In the genomic region with DNA sequence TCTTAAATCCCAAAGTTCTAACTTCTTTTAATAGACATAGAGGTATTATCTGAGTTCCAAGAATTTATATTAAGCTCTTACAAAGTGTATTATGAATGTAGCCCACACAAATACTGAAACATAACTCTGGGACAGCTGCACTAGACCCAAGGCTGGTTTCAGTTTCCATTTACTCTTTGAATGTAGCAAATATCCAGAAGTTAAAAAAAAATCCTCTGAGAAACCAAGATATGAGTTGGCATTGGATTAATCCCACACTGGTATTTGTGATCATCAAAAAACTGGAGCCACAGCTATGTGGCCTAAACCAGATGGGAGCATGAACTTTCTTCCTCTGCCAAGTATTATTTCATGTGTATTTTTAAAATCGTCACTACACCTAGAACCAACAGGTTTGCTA, we compare ENCODE assay signal across 16 cellular contexts. TPM values are rescaled to one million over a fixed set of nuclear protein-coding genes. Genes with fewer than 3 reads are reported as not detected.
DNase-seq lines count a peak whose midpoint lies in the region; ATAC-seq and FAIRE-seq lines count a peak whose summit lies in the region.
"Had no signal": no experiment of that assay in that cellular context is flagged by ENCODE, and none has a peak within 500 bp of the region (broad histone marks: within the 10 kb centered on the region; RNA-seq: fewer than 3 reads in every experiment).

No MANE protein-coding gene starts in this region.

- H3K4me1 Mint-ChIP-seq in activated CD8-positive, alpha-beta memory T cell treated with anti-CD3 and anti-CD28 coated beads, Interleukin-2, amount 10 ng/mL, durations not matched to agents 7 days and 5 days, result peaks cover 13% of the 10 kb centered on the region
- no peaks in the 10 kb centered on the region for H3K4me1 Mint-ChIP-seq in effector memory CD8-positive, alpha-beta T cell (ENCODE audit: low read depth in 2 of 2)

- DNase-seq in activated CD8-positive, alpha-beta memory T cell treated with anti-CD3 and anti-CD28 coated beads, Interleukin-2, amount 10 ng/mL, durations not matched to agents 7 days and 5 days, result no peak
- no peak for DNase-seq in activated CD8-positive, alpha-beta memory T cell treated with anti-CD3 and anti-CD28 coated beads, Interleukin-2, amount 50 U/mL, for 4 hours
- DNase-seq in LHCN-M2 (ENCODE audit: low read depth), result peak; percentile 90
- peak; percentile 2 for DNase-seq in urothelium cell line (ENCODE audit: low spot score)
- no peak for DNase-seq in effector memory CD8-positive, alpha-beta T cell
- no peak for DNase-seq in iPS-NIHi7 (ENCODE audit: extremely low spot score)
- DNase-seq: activated CD8-positive, alpha-beta memory T cell treated with anti-CD3 and anti-CD28 coated beads, Interleukin-2, amount 50 U/mL, for 48 hours; head of caudate nucleus; KBM-7; mammary epithelial cell; pancreas; stimulated activated CD4-positive, alpha-beta T cell treated with anti-CD3 and anti-CD28 coated beads, Interleukin-4, amount 100 ng/mL, for 4 hours had no signal

- H3K27ac Mint-ChIP-seq in activated CD8-positive, alpha-beta memory T cell treated with anti-CD3 and anti-CD28 coated beads, Interleukin-2, amount 10 ng/mL, durations not matched to agents 7 days and 5 days, result no peak overlapping the region
- no peak overlapping the region for H3K27ac Mint-ChIP-seq in effector memory CD8-positive, alpha-beta T cell
- H3K27ac Mint-ChIP-seq: T-helper 2 cell treated with Interferon-gamma antibody and Interleukin-4, amounts not matched to agents 5 μg/mL and 100 μg/mL, for 36 hours had no signal

- FAIRE-seq in urothelium cell line (lab: Jason Lieb, UNC), result no peak

- peaks cover 3% of the 10 kb centered on the region for H3K27me3 Mint-ChIP-seq in activated CD8-positive, alpha-beta memory T cell treated with anti-CD3 and anti-CD28 coated beads, Interleukin-2, amount 10 ng/mL, durations not matched to agents 7 days and 5 days
- no peaks in the 10 kb centered on the region for H3K27me3 Mint-ChIP-seq in effector memory CD8-positive, alpha-beta T cell

- no peaks in the 10 kb centered on the region for H3K9me3 Mint-ChIP-seq in activated CD8-positive, alpha-beta memory T cell treated with anti-CD3 and anti-CD28 coated beads, Interleukin-2, amount 10 ng/mL, durations not matched to agents 7 days and 5 days (ENCODE audit: low read depth)
- H3K9me3 Mint-ChIP-seq in effector memory CD8-positive, alpha-beta T cell, result no peaks in the 10 kb centered on the region
- H3K9me3 Mint-ChIP-seq: T-helper 2 cell treated with Interferon-gamma antibody and Interleukin-4, amounts not matched to agents 5 μg/mL and 100 μg/mL, for 36 hours had no signal

- CTCF ChIA-PET in activated CD8-positive, alpha-beta memory T cell treated with anti-CD3 and anti-CD28 coated beads, Interleukin-2, amount 10 ng/mL, durations not matched to agents 7 days and 5 days (lab: Charles Lee), result no interaction called here

- H3K36me3 Mint-ChIP-seq in activated CD8-positive, alpha-beta memory T cell treated with anti-CD3 and anti-CD28 coated beads, Interleukin-2, amount 10 ng/mL, durations not matched to agents 7 days and 5 days, result peaks cover 3% of the 10 kb centered on the region
- no peaks in the 10 kb centered on the region for H3K36me3 Mint-ChIP-seq in effector memory CD8-positive, alpha-beta T cell (ENCODE audit: insufficient read depth)

- peak; percentile 30 for ATAC-seq in activated CD8-positive, alpha-beta memory T cell treated with anti-CD3 and anti-CD28 coated beads, Interleukin-2, amount 10 ng/mL, durations not matched to agents 7 days and 5 days
- ATAC-seq in HG02678 (IDR thresholded peaks at IDR 0.05; ENCODE audit: unreplicated experiment) (peak; percentile 61), HG03571 (IDR thresholded peaks at IDR 0.05; ENCODE audit: unreplicated experiment) (no peak)
- no peak for ATAC-seq in effector memory CD8-positive, alpha-beta T cell (replicated peaks)
- ATAC-seq: pancreas had no signal

- no peak overlapping the region for H3K4me3 Mint-ChIP-seq in activated CD8-positive, alpha-beta memory T cell treated with anti-CD3 and anti-CD28 coated beads, Interleukin-2, amount 10 ng/mL, durations not matched to agents 7 days and 5 days
- no peak overlapping the region for H3K4me3 Mint-ChIP-seq in effector memory CD8-positive, alpha-beta T cell
- H3K4me3 Mint-ChIP-seq: T-helper 2 cell treated with Interferon-gamma antibody and Interleukin-4, amounts not matched to agents 5 μg/mL and 100 μg/mL, for 36 hours had no signal

RNA-seq across cellular contexts. Expression of gene SMPX, which starts 23.6 kb away (rescaled TPM):
- total RNA-seq in activated CD8-positive, alpha-beta memory T cell treated with anti-CD3 and anti-CD28 coated beads, Interleukin-2, amount 10 ng/mL, durations not matched to agents 7 days and 5 days, result not detected
- not detected in 2 replicates for total RNA-seq in LHCN-M2 (2014; rRNA removed)
- 0.21 TPM for polyA plus RNA-seq in LHCN-M2 (2012)
- total RNA-seq: A673, mammary epithelial cell had no signal
- polyA plus RNA-seq: mammary epithelial cell had no signal

RNA-seq across cellular contexts. Expression of gene MBTPS2, which starts 57.9 kb away (rescaled TPM):
- total RNA-seq in activated CD8-positive, alpha-beta memory T cell treated with anti-CD3 and anti-CD28 coated beads, Interleukin-2, amount 10 ng/mL, durations not matched to agents 7 days and 5 days, result 1 to 10 TPM; 6.0 to 8.9 TPM
- total RNA-seq in LHCN-M2 (2014; rRNA removed), result 9.4 and 11.1 TPM in 2 replicates
- polyA plus RNA-seq in LHCN-M2 (2012), result 7.9 TPM

Comparison
In these comparisons a context has a peak if more than half of its experiments do, and no peak if none do; other contexts are left out.
1. ATAC-seq: peak in activated CD8-positive, alpha-beta memory T cell treated with anti-CD3 and anti-CD28 coated beads, Interleukin-2, amount 10 ng/mL, durations not matched to agents 7 days and 5 days (single experiment) and HG02678 (single experiment); none in HG03571 (single experiment) and effector memory CD8-positive, alpha-beta T cell (single experiment).
2. DNase-seq: peak in LHCN-M2 (single experiment) and urothelium cell line (single experiment); none in activated CD8-positive, alpha-beta memory T cell treated with anti-CD3 and anti-CD28 coated beads, Interleukin-2, amount 10 ng/mL, durations not matched to agents 7 days and 5 days (single experiment), activated CD8-positive, alpha-beta memory T cell treated with anti-CD3 and anti-CD28 coated beads, Interleukin-2, amount 50 U/mL, for 4 hours (single experiment), effector memory CD8-positive, alpha-beta T cell (0 of 3) and iPS-NIHi7 (single experiment).